8 cellular contexts compared by ENCODE assay signal in the genomic region with DNA sequence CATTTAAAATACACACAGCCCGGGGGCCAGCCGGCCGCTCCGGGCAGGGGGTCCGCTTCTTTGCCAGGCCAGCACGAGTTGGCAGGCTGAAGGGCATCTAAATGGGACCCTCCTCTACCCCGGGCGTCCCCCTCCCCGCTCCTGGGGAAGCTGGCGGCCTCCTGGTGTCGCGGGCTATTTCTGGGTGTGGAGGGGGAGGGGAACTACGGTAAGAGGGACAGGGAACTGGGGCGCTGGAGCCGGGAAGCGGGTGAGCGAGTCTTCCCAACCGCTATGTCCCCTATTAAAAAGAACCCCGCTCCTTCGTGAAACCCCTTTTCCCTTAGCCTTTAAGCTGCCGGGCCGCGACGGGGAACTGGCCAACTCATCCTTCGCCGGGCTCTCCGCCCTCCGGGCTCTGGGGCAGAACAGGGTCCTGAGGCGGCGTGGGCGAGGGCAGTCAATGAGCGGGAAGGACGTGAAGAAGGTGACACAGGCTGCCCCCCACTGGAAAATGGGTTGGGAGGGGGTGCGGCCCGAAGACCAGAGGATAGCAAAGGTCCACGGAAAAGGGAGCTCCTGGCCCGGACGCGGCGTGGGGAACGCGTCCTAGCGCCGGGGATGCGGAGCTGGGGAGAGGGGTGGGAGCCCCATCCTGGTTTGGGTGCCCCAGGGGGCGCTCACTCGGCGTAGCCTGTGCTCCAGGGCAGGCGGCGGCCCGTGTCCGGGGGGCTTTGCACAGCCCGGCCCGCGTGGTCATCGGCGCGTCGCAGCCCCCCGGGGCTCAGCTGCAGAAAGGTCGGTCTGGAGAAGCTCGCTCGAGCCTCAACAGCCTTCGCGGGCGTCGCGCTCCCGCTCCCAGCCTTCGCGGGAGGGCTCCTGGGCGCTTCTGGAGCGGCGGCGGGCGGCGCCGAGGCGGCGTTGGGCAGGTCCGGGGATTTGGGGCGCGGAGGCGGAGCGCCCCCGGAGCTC. TPM values are rescaled to one million over a fixed set of nuclear protein-coding genes. Genes with fewer than 3 reads are reported as not detected.
DNase-seq lines count a peak whose midpoint lies in the region; ATAC-seq, FAIRE-seq and TF ChIP-seq lines count a peak whose summit lies in the region.

No MANE protein-coding gene starts in this region.

- peak overlapping the region; percentile 68 for H3K4me3 ChIP-seq in AG04450 (ENCODE audit: low read depth, low read length)
- peak overlapping the region; percentile 52 to 75 (median 54) for H3K4me3 ChIP-seq in HepG2 (replicated peaks in 1 of 3; ENCODE audit: insufficient read depth in 1 of 3, low read depth in 2 of 3, low read length in 3 of 3)
- peak overlapping the region; percentile 73 for H3K4me3 ChIP-seq in thoracic aorta

- no peak for DNase-seq in AG04450 (ENCODE audit: low read depth, low spot score)
- DNase-seq in M059J (ENCODE audit: low read depth): peak; percentile 26
- DNase-seq in MCF 10A (ENCODE audit: unreplicated experiment): no peak
- DNase-seq in HepG2 (ENCODE audit: low spot score): no peak
- DNase-seq in thoracic aorta (ENCODE audit: low spot score): no peak
- no peak for DNase-seq in NOMO-1 (lab: John Stamatoyannopoulos, UW; ENCODE audit: unreplicated experiment in 2 of 2)

- H3K9me3 Mint-ChIP-seq in MCF 10A (ENCODE audit: unreplicated experiment): no peaks in the 10 kb centered on the region

- peak overlapping the region; percentile 81 for H3K4me2 ChIP-seq in HepG2 (ENCODE audit: low read depth, low read length)

- CTCF ChIA-PET in AG04450 (lab: Charles Lee): interaction anchor here (0.7 to 12.0 kb wide), 19 partner anchors 7 to 374 kb away, joined by 3 to 515 read pairs (median 15); a partner anchor contains a TSS
- CTCF ChIA-PET in MCF 10A (lab: Yijun Ruan, JAX): interaction anchor here (0.6 to 15.1 kb wide), 34 partner anchors 15 to 397 kb away, joined by 3 to 838 read pairs (median 5); a partner anchor contains a TSS
- CTCF ChIA-PET in HepG2 (lab: Yijun Ruan, JAX; ENCODE audit: low intra/inter-chr PET ratio, low total read pairs): no interaction called here

- 0% methylated on average over 18 of the region's 86 CpGs for WGBS in HepG2 (ENCODE audit: low lambda C conversion rate)

- H3K27me3 ChIP-seq in AG04450 (ENCODE audit: control insufficient read depth, insufficient read depth, low read length) (peaks cover 3% of the 10 kb centered on the region), HepG2 (ENCODE audit: control insufficient read depth in 1 of 2, insufficient read depth in 2 of 2, low read length in 2 of 2) (peaks cover 11 to 60% of the 10 kb centered on the region in 2 experiments), thoracic aorta (replicated peaks; ENCODE audit: insufficient read depth) (no peaks in the 10 kb centered on the region)

- H3K36me3 Mint-ChIP-seq in MCF 10A (ENCODE audit: insufficient read depth, unreplicated experiment): no peaks in the 10 kb centered on the region

- H3K4me1 ChIP-seq in HepG2 (ENCODE audit: insufficient read depth, low read length) (peaks cover 30% of the 10 kb centered on the region), thoracic aorta (ENCODE audit: control insufficient read depth in 1 of 2, low read depth in 2 of 2) (peaks cover 5 to 23% of the 10 kb centered on the region in 2 donors)

- peaks cover 5% of the 10 kb centered on the region for H3K4me1 Mint-ChIP-seq in MCF 10A (ENCODE audit: insufficient read depth, unreplicated experiment)

- H3K4me3 Mint-ChIP-seq in MCF 10A (ENCODE audit: unreplicated experiment): peak overlapping the region; percentile 75

- H3K9me3 ChIP-seq in AG04450 (ENCODE audit: control insufficient read depth, insufficient read depth, low read length) (no peaks in the 10 kb centered on the region; the same call in 1 of the 2 replicates), HepG2 (ENCODE audit: low read length) (no peaks in the 10 kb centered on the region), thoracic aorta (no peaks in the 10 kb centered on the region)

- H3K36me3 ChIP-seq in HepG2 (replicated peaks in 1 of 2; ENCODE audit: control insufficient read depth in 1 of 2, insufficient read depth in 2 of 2, low read length in 2 of 2) (no peaks in the 10 kb centered on the region), thoracic aorta (no peaks in the 10 kb centered on the region)

- TF ChIP-seq RAD21 in HepG2 (CRISPR knock-in tag; IDR thresholded peaks at IDR 0.05): 0 out of 2 replicates have a peak, but pooled peaks have one; percentile 16

- BruUV-seq in MCF 10A (replicated peaks; lab: Mats Ljungman, UMichigan) (no TSS peak), HepG2 (replicated peaks; lab: Mats Ljungman, UMichigan) (no TSS peak)

- peaks cover 5% of the 10 kb centered on the region; the same call in 1 of the 2 replicates for H4K20me1 ChIP-seq in HepG2 (ENCODE audit: insufficient read depth, low read length)

- no peak overlapping the region for H3K9ac ChIP-seq in HepG2 (ENCODE audit: insufficient read depth, low read depth, low read length)

- H3K27ac Mint-ChIP-seq in MCF 10A (ENCODE audit: low read depth, unreplicated experiment): no peak overlapping the region

- H3K79me2 ChIP-seq in HepG2 (ENCODE audit: insufficient read depth, low read length): no peaks in the 10 kb centered on the region

- ATAC-seq in GM19043 (IDR thresholded peaks at IDR 0.05; ENCODE audit: low read depth, unreplicated experiment) (peak; percentile 9), HepG2 (peak; percentile 2), thoracic aorta (ENCODE audit: insufficient number of reproducible peaks, low FRiP score, low read depth) (no peak), HG02588 (IDR thresholded peaks at IDR 0.05; ENCODE audit: unreplicated experiment) (no peak)

- in situ Hi-C loops in HepG2 (cut with HindIII; ENCODE audit: extremely low pct_ligation_motif_present, low pct_unique_long_range_greater_than_20kb): loop anchor here (5.0 to 25.0 kb wide), 2 partner anchors 93 to 323 kb away; no protein-coding TSS in a partner anchor

- POLR2A ChIA-PET in AG04450 (lab: Yijun Ruan, JAX): interaction anchor here (0.6 to 1.5 kb wide), 8 partner anchors 10 to 358 kb away, joined by 3 to 8 read pairs (median 4); a partner anchor contains a TSS
- POLR2A ChIA-PET in MCF 10A (lab: Yijun Ruan, JAX): interaction anchor here (0.7 to 3.8 kb wide), 24 partner anchors 10 to 362 kb away, joined by 3 to 32 read pairs (median 6); a partner anchor contains a TSS
- POLR2A ChIA-PET in HepG2 (lab: Yijun Ruan, JAX): interaction anchor here (0.5 to 1.9 kb wide), 12 partner anchors 10 to 359 kb away, joined by 3 to 15 read pairs (median 4); a partner anchor contains a TSS

- TF ChIP-seq CTCF in AG04450 (IDR thresholded peaks at IDR 0.05; ENCODE audit: low read depth, low read length) (no peak), MCF 10A (IDR thresholded peaks at IDR 0.05; ENCODE audit: unreplicated experiment) (no peak), HepG2 (CRISPR knock-in tag; IDR thresholded peaks at IDR 0.05) (no peak), thoracic aorta (IDR thresholded peaks at IDR 0.05) (no peak)

- H3K27me3 Mint-ChIP-seq in MCF 10A (ENCODE audit: insufficient read depth, unreplicated experiment): no peaks in the 10 kb centered on the region

- intact Hi-C loops in MCF 10A (cut with micrococcal nuclease): loop anchor here (5.0 kb wide), 1 partner anchor 168 kb away; no protein-coding TSS in a partner anchor
- intact Hi-C loops in HepG2 (cut with micrococcal nuclease; ENCODE audit: unreplicated experiment): loop anchor here (2.0 to 5.0 kb wide), 3 partner anchors 243 to 358 kb away; a partner anchor contains a TSS

- FAIRE-seq in HepG2 (lab: Jason Lieb, UNC): no peak

- H2AFZ ChIP-seq in HepG2 (ENCODE audit: low read length): no peak overlapping the region

- no peak for TF ChIP-seq POLR2A in HepG2 (IDR thresholded peaks at IDR 0.05; ENCODE audit: insufficient read depth in 1 of 2, low read depth in 2 of 2, low read length in 2 of 2)

- no peak for TF ChIP-seq EP300 in HepG2 (IDR thresholded peaks at IDR 0.05; ENCODE audit: low read depth in 2 of 2, low read length in 2 of 2)
- TF ChIP-seq EP300 in HepG2 (CRISPR knock-in tag; IDR thresholded peaks at IDR 0.05; ENCODE audit: borderline replicate concordance): no peak

- H3K27ac ChIP-seq in AG04450 (ENCODE audit: low read depth, low read length) (no peak overlapping the region), HepG2 (ENCODE audit: extremely low read length, insufficient read depth, low read length) (no peak overlapping the region), thoracic aorta (peak overlapping the region in 1 of 2 donors; percentile 34)

RNA-seq across cellular contexts. Expression of a gene that starts 0.5 kb away (rescaled TPM):
- polyA plus RNA-seq in AG04450 (2011; rRNA removed) (1.3 and 2.1 TPM in 2 replicates), HepG2 (2011; rRNA removed) (0.22 and 0.50 TPM in 2 replicates)
- 1.2 and 1.4 TPM in 2 replicates for polyA minus RNA-seq in AG04450 (2011; rRNA and poly(A)+ RNA removed)
- total RNA-seq in M059J (2014; rRNA removed; shearing (Covaris generic)): 1.3 and 1.5 TPM in 2 replicates
- total RNA-seq in MCF 10A (2022) (0.88 and 1.5 TPM in 2 replicates), HepG2 (2016; rRNA removed; fragmentation: Illumina TruSeq; extraction: Trizol) (0.07 TPM in 1 of 2 replicates, not detected in the other), thoracic aorta (1 to 10 TPM; 2.3 to 2.7 TPM)
- not detected in 2 replicates for total RNA-seq in HepG2 (2016; cell fraction: cytosol; rRNA removed; fragmentation: Illumina TruSeq; extraction: Trizol; ENCODE audit: low read depth)
- total RNA-seq in HepG2 (2016; cell fraction: insoluble cytoplasmic fraction; rRNA removed; fragmentation: Illumina TruSeq; extraction: Trizol): 0.09 and 0.11 TPM in 2 replicates
- 0.12 TPM in 1 of 2 replicates, not detected in the other for total RNA-seq in HepG2 (2016; cell fraction: membrane; rRNA removed; fragmentation: Illumina TruSeq; extraction: Trizol)
- not detected in 2 replicates for total RNA-seq in HepG2 (2016; cell fraction: nucleus; rRNA removed; fragmentation: Illumina TruSeq; extraction: Trizol)
- 0.36 and 0.40 TPM in 2 replicates for polyA plus RNA-seq in HepG2 (2011; cell fraction: cytosol; rRNA removed)
- polyA plus RNA-seq in HepG2 (2011; cell fraction: nucleus; rRNA removed): 1.2 TPM in 2 replicates
- 0.32 and 0.37 TPM in 2 replicates for polyA plus RNA-seq in HepG2 (2012)
- polyA plus RNA-seq in HepG2 (2016; cell fraction: cytosol; fragmentation: Illumina TruSeq; extraction: Trizol; ENCODE audit: low read depth): not detected in 2 replicates
- not detected in 2 replicates for polyA plus RNA-seq in HepG2 (2016; cell fraction: insoluble cytoplasmic fraction; fragmentation: Illumina TruSeq; extraction: Trizol; ENCODE audit: low read depth)
- 0.09 TPM in 1 of 2 replicates, not detected in the other for polyA plus RNA-seq in HepG2 (2016; cell fraction: membrane; fragmentation: Illumina TruSeq; extraction: Trizol; ENCODE audit: low read depth)
- not detected in 2 replicates for polyA plus RNA-seq in HepG2 (2016; cell fraction: nucleus; fragmentation: Illumina TruSeq; extraction: Trizol; ENCODE audit: insufficient read depth, low read depth)
- 0.30 and 0.49 TPM in 2 replicates for polyA minus RNA-seq in HepG2 (2011; rRNA and poly(A)+ RNA removed; ENCODE audit: low replicate concordance)
- not detected in 2 replicates for polyA minus RNA-seq in HepG2 (2011; cell fraction: cytosol; rRNA and poly(A)+ RNA removed)
- polyA minus RNA-seq in HepG2 (2011; cell fraction: nucleus; rRNA and poly(A)+ RNA removed): not detected in 2 replicates

RNA-seq across cellular contexts. Expression of a gene that starts 7.7 kb away (rescaled TPM):
- polyA plus RNA-seq in AG04450 (2011; rRNA removed): 574 and 734 TPM in 2 replicates
- 394 and 521 TPM in 2 replicates for polyA minus RNA-seq in AG04450 (2011; rRNA and poly(A)+ RNA removed)
- 497 and 506 TPM in 2 replicates for total RNA-seq in M059J (2014; rRNA removed; shearing (Covaris generic))
- total RNA-seq in MCF 10A (2022): 253 and 294 TPM in 2 replicates
- 64.3 and 67.4 TPM in 2 replicates for total RNA-seq in HepG2 (2016; rRNA removed; fragmentation: Illumina TruSeq; extraction: Trizol)
- 40.7 and 41.9 TPM in 2 replicates for total RNA-seq in HepG2 (2016; cell fraction: cytosol; rRNA removed; fragmentation: Illumina TruSeq; extraction: Trizol; ENCODE audit: low read depth)
- 68.8 and 78.0 TPM in 2 replicates for total RNA-seq in HepG2 (2016; cell fraction: insoluble cytoplasmic fraction; rRNA removed; fragmentation: Illumina TruSeq; extraction: Trizol)
- 52.1 and 54.9 TPM in 2 replicates for total RNA-seq in HepG2 (2016; cell fraction: membrane; rRNA removed; fragmentation: Illumina TruSeq; extraction: Trizol)
- total RNA-seq in HepG2 (2016; cell fraction: nucleus; rRNA removed; fragmentation: Illumina TruSeq; extraction: Trizol): 31.5 and 32.7 TPM in 2 replicates
- polyA plus RNA-seq in HepG2 (2011; rRNA removed): 182 and 203 TPM in 2 replicates
- polyA plus RNA-seq in HepG2 (2011; cell fraction: cytosol; rRNA removed): 242 and 267 TPM in 2 replicates
- 113 and 161 TPM in 2 replicates for polyA plus RNA-seq in HepG2 (2011; cell fraction: nucleus; rRNA removed)
- polyA plus RNA-seq in HepG2 (2012): 110 and 146 TPM in 2 replicates
- 46.2 and 50.8 TPM in 2 replicates for polyA plus RNA-seq in HepG2 (2016; cell fraction: cytosol; fragmentation: Illumina TruSeq; extraction: Trizol; ENCODE audit: low read depth)
- polyA plus RNA-seq in HepG2 (2016; cell fraction: insoluble cytoplasmic fraction; fragmentation: Illumina TruSeq; extraction: Trizol; ENCODE audit: low read depth): 85.4 and 98.1 TPM in 2 replicates
- 52.0 and 55.8 TPM in 2 replicates for polyA plus RNA-seq in HepG2 (2016; cell fraction: membrane; fragmentation: Illumina TruSeq; extraction: Trizol; ENCODE audit: low read depth)
- polyA plus RNA-seq in HepG2 (2016; cell fraction: nucleus; fragmentation: Illumina TruSeq; extraction: Trizol; ENCODE audit: insufficient read depth, low read depth): 65.0 and 66.7 TPM in 2 replicates
- 93.1 and 215 TPM in 2 replicates for polyA minus RNA-seq in HepG2 (2011; rRNA and poly(A)+ RNA removed; ENCODE audit: low replicate concordance)
- 55.3 and 74.0 TPM in 2 replicates for polyA minus RNA-seq in HepG2 (2011; cell fraction: cytosol; rRNA and poly(A)+ RNA removed)
- polyA minus RNA-seq in HepG2 (2011; cell fraction: nucleus; rRNA and poly(A)+ RNA removed): 47.8 and 64.6 TPM in 2 replicates
- total RNA-seq in thoracic aorta: 100 to 1,000 TPM; 297 to 378 TPM

RNA-seq across cellular contexts. Expression of a gene that starts 40.1 kb away (rescaled TPM):
- polyA plus RNA-seq in AG04450 (2011; rRNA removed) (58.1 and 59.2 TPM in 2 replicates), HepG2 (2011; rRNA removed) (58.2 and 70.6 TPM in 2 replicates)
- 107 and 127 TPM in 2 replicates for polyA minus RNA-seq in AG04450 (2011; rRNA and poly(A)+ RNA removed)
- 51.5 and 96.3 TPM in 2 replicates for total RNA-seq in M059J (2014; rRNA removed; shearing (Covaris generic))
- total RNA-seq in MCF 10A (2022) (54.9 and 55.6 TPM in 2 replicates), HepG2 (2016; rRNA removed; fragmentation: Illumina TruSeq; extraction: Trizol) (38.0 and 56.4 TPM in 2 replicates), thoracic aorta (10 to 100 TPM; 28.3 to 31.9 TPM)
- total RNA-seq in HepG2 (2016; cell fraction: cytosol; rRNA removed; fragmentation: Illumina TruSeq; extraction: Trizol; ENCODE audit: low read depth): 8.9 and 12.9 TPM in 2 replicates
- 38.3 and 56.0 TPM in 2 replicates for total RNA-seq in HepG2 (2016; cell fraction: insoluble cytoplasmic fraction; rRNA removed; fragmentation: Illumina TruSeq; extraction: Trizol)
- total RNA-seq in HepG2 (2016; cell fraction: membrane; rRNA removed; fragmentation: Illumina TruSeq; extraction: Trizol): 16.5 and 18.1 TPM in 2 replicates
- 73.8 and 86.8 TPM in 2 replicates for total RNA-seq in HepG2 (2016; cell fraction: nucleus; rRNA removed; fragmentation: Illumina TruSeq; extraction: Trizol)
- polyA plus RNA-seq in HepG2 (2011; cell fraction: cytosol; rRNA removed): 29.1 and 29.4 TPM in 2 replicates
- polyA plus RNA-seq in HepG2 (2011; cell fraction: nucleus; rRNA removed): 312 and 401 TPM in 2 replicates
- 49.6 and 55.9 TPM in 2 replicates for polyA plus RNA-seq in HepG2 (2012)
- 11.5 and 13.4 TPM in 2 replicates for polyA plus RNA-seq in HepG2 (2016; cell fraction: cytosol; fragmentation: Illumina TruSeq; extraction: Trizol; ENCODE audit: low read depth)
- polyA plus RNA-seq in HepG2 (2016; cell fraction: insoluble cytoplasmic fraction; fragmentation: Illumina TruSeq; extraction: Trizol; ENCODE audit: low read depth): 53.0 and 64.1 TPM in 2 replicates
- 20.2 and 20.9 TPM in 2 replicates for polyA plus RNA-seq in HepG2 (2016; cell fraction: membrane; fragmentation: Illumina TruSeq; extraction: Trizol; ENCODE audit: low read depth)
- 253 and 261 TPM in 2 replicates for polyA plus RNA-seq in HepG2 (2016; cell fraction: nucleus; fragmentation: Illumina TruSeq; extraction: Trizol; ENCODE audit: insufficient read depth, low read depth)
- 73.5 and 79.2 TPM in 2 replicates for polyA minus RNA-seq in HepG2 (2011; rRNA and poly(A)+ RNA removed; ENCODE audit: low replicate concordance)
- polyA minus RNA-seq in HepG2 (2011; cell fraction: cytosol; rRNA and poly(A)+ RNA removed): 22.2 and 39.1 TPM in 2 replicates
- 92.0 and 96.2 TPM in 2 replicates for polyA minus RNA-seq in HepG2 (2011; cell fraction: nucleus; rRNA and poly(A)+ RNA removed)

Comparison
In these comparisons a context has a peak if more than half of its experiments do, and no peak if none do; other contexts are left out.
1. ATAC-seq: peak in GM19043 (single experiment) and HepG2 (single experiment); none in thoracic aorta (single experiment) and HG02588 (single experiment).
2. Peak in every context shown above with its lines, with median percentiles within 50 percentile points of each other: H3K4me3 ChIP-seq.